Comparison of ENCODE assay signal across 8 cellular contexts in the genomic region with DNA sequence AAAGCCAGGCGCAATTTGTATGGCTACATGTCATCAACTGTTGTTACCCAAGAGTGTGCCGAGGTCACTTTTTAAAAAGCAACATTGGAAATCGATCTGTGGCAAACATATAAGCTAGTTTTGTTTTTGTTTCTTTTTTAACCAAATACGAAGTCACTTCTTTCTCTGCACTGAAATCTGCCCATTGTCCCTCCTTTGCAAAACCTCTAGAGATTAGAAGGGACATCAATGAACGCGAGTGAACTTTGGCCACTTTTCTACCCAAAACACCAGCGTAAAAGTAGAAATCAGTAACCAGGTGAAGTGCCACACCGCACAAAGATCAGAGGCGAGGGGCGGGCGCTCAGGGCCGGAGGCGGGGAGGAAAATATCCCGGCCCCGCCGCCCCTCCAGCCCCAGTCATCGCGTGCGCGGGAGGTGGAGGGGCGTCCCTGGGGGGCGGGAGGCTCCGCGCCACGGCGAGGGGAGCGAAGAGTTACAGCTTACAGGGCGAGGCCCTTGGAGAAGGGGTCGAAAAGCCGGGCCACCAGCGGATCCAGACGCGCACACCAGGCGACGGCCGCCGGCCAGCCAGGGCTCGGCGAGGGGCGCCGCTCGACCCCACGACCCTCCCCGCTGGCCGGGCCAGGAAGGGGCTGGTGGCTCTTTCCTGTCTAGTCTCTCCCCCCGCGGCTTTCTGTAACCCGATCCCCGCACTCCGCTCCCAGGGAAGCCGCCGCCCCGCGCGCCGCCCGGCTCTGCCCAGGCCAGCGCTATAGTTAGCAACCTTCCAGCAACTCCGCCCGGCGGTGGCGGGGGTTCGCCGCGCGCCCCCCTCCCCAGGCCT. TPM values are rescaled to one million over a fixed set of nuclear protein-coding genes. Genes with fewer than 3 reads are reported as not detected.
DNase-seq lines count a peak whose midpoint lies in the region; ATAC-seq, FAIRE-seq and TF ChIP-seq lines count a peak whose summit lies in the region.

No MANE protein-coding gene starts in this region.

- no peak for TF ChIP-seq CTCF in DND-41 (IDR thresholded peaks at IDR 0.05; ENCODE audit: borderline replicate concordance, extremely low read depth, low read length, poor library complexity, severe bottlenecking)
- TF ChIP-seq CTCF in astrocyte of the spinal cord (IDR thresholded peaks at IDR 0.05; ENCODE audit: low read depth, low read length), result no peak

- peak; percentile 69 for ATAC-seq in DND-41 (ENCODE audit: insufficient read depth, low read depth)
- ATAC-seq in GM18868 (IDR thresholded peaks at IDR 0.05; ENCODE audit: unreplicated experiment), result no peak

- DNase-seq in DND-41 (peak; percentile 71), HuH-7 (ENCODE audit: low spot score) (peak; percentile 88), T-helper 22 cell (ENCODE audit: low read depth) (peak; percentile 51), astrocyte of the spinal cord (ENCODE audit: low read depth, low spot score) (peak; percentile 82), small intestine (peak; percentile 60), Ammon's horn (ENCODE audit: low spot score) (no peak)

- H3K4me1 ChIP-seq in DND-41 (ENCODE audit: insufficient read depth, low read length) (peaks cover 24% of the 10 kb centered on the region), iPS-15b (ENCODE audit: control insufficient read depth, insufficient read depth, low read length) (no peaks in the 10 kb centered on the region), small intestine (ENCODE audit: control insufficient read depth in 2 of 2, insufficient read depth in 1 of 2, low read depth in 1 of 2, low read length in 1 of 2) (no peaks in the 10 kb centered on the region)

- peak overlapping the region; percentile 93 for H3K4me3 ChIP-seq in DND-41 (ENCODE audit: low read depth in 1 of 2, low read length in 2 of 2)
- H3K4me3 ChIP-seq in astrocyte of the spinal cord (ENCODE audit: low read depth, low read length), result peak overlapping the region; percentile 63
- peak overlapping the region; percentile 78 for H3K4me3 ChIP-seq in iPS-15b (ENCODE audit: low read depth, low read length)
- H3K4me3 ChIP-seq in small intestine (ENCODE audit: low read depth in 1 of 2, low read length in 2 of 2), result peak overlapping the region; percentile 85 to 89

- FAIRE-seq in small intestine (lab: Jason Lieb, UNC), result no peak

- H3K79me2 ChIP-seq in DND-41 (ENCODE audit: insufficient read depth, low read length), result 0 out of 2 replicates have a peak, but pooled peaks cover 9% of the 10 kb centered on the region

- in situ Hi-C loops in astrocyte of the spinal cord (cut with HindIII; ENCODE audit: low sequenced_read_pairs), result no loop called here

- H3K9me3 ChIP-seq in DND-41 (ENCODE audit: insufficient read depth, low read length, severe bottlenecking) (no peaks in the 10 kb centered on the region), iPS-15b (ENCODE audit: control insufficient read depth, insufficient read depth, low read length) (no peaks in the 10 kb centered on the region), small intestine (ENCODE audit: control insufficient read depth, low read depth) (no peaks in the 10 kb centered on the region)

- H4K20me1 ChIP-seq in DND-41 (ENCODE audit: insufficient read depth, low read length), result no peaks in the 10 kb centered on the region

- 0 to 2% (median 1%) methylated on average over 45 to 66 of the region's 66 CpGs for WGBS in small intestine, 3 donors

- H3K36me3 ChIP-seq in DND-41 (ENCODE audit: insufficient read depth, low read length) (no peaks in the 10 kb centered on the region), iPS-15b (ENCODE audit: control insufficient read depth, insufficient read depth, low read length) (no peaks in the 10 kb centered on the region), small intestine (ENCODE audit: control insufficient read depth in 2 of 2, insufficient read depth in 2 of 2, low read length in 2 of 2) (no peaks in the 10 kb centered on the region)

- H2AFZ ChIP-seq in DND-41 (ENCODE audit: low read depth, low read length), result peak overlapping the region; percentile 88

- H3K27me3 ChIP-seq in DND-41 (ENCODE audit: insufficient read depth, low read length, poor library complexity), result peaks cover 9% of the 10 kb centered on the region
- peaks cover 7% of the 10 kb centered on the region for H3K27me3 ChIP-seq in iPS-15b (ENCODE audit: control insufficient read depth, insufficient read depth, low read length)
- peaks cover 0 to 4% of the 10 kb centered on the region in 2 donors for H3K27me3 ChIP-seq in small intestine (ENCODE audit: control insufficient read depth in 2 of 2, insufficient read depth in 2 of 2, low read length in 2 of 2)

- H3K27ac ChIP-seq in DND-41 (ENCODE audit: low read length) (peak overlapping the region; percentile 72), small intestine (ENCODE audit: low read depth in 1 of 2, low read length in 1 of 2) (peak overlapping the region; percentile 1 to 96)

- peak overlapping the region; percentile 85 for H3K4me2 ChIP-seq in DND-41 (ENCODE audit: insufficient read depth, low read length)

- H3K9ac ChIP-seq in DND-41 (ENCODE audit: low read depth, low read length) (peak overlapping the region; percentile 86), iPS-15b (ENCODE audit: low read depth, low read length) (peak overlapping the region; percentile 63)

RNA-seq across cellular contexts. Expression of a gene that starts 1.0 kb away (rescaled TPM):
- 10 to 100 TPM in 1 of 3 donors, 1 to 10 TPM in 2; 2.0 to 14.8 (median 5.4) TPM for polyA plus RNA-seq in small intestine
